Comparison of ENCODE assay signal across 13 cellular contexts in the genomic region with DNA sequence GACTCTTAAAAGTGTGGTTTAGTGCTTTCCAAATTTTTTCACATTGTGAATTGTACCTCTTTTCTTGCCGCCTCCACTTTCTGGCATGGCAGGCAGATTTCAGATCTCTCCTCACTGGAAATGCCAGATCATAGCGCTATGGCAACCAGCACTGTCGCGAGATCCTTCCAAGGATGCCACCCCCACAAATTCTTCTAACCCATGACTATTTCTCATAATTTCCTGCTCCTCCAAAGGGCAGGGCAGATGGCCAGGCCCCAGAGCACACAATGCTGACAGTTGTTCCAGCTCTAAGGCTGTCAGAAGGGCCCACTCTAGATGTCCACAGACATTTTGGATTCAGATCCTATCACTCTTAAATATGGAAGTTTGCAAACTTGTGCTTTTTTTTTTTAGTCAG.
DNase-seq lines count a peak whose midpoint lies in the region; ATAC-seq lines count a peak whose summit lies in the region.
"Had no signal": no experiment of that assay in that cellular context is flagged by ENCODE, and none has a peak within 500 bp of the region (broad histone marks: within the 10 kb centered on the region; RNA-seq: fewer than 3 reads in every experiment).

No MANE protein-coding gene starts in this region.

- H2AK5ac ChIP-seq in mesendoderm (ENCODE audit: low read length): no peak overlapping the region

- H4K5ac ChIP-seq in mesendoderm (ENCODE audit: low read length): no peak overlapping the region

- H3K4me3 ChIP-seq in ACC112 (ENCODE audit: low read depth, low read length) (peak overlapping the region; percentile 60), mesendoderm (ENCODE audit: low read length) (no peak overlapping the region)
- H3K4me3 ChIP-seq: A549 had no signal

- peak overlapping the region; percentile 23 for H3K27ac ChIP-seq in ACC112 (ENCODE audit: low read depth, low read length)
- no peak overlapping the region for H3K27ac ChIP-seq in mesendoderm (ENCODE audit: low read depth, low read length)
- H3K27ac ChIP-seq: A549 had no signal

- ATAC-seq in HG02884 (IDR thresholded peaks at IDR 0.05; ENCODE audit: unreplicated experiment) (no peak), GM21786 (IDR thresholded peaks at IDR 0.05; ENCODE audit: unreplicated experiment) (no peak), GM21390 (IDR thresholded peaks at IDR 0.05; ENCODE audit: unreplicated experiment) (no peak)
- ATAC-seq: A549, left colon had no signal

- no peak overlapping the region for H2BK5ac ChIP-seq in mesendoderm (ENCODE audit: low read length)

- H3K36me3 ChIP-seq in ACC112 (ENCODE audit: insufficient read depth, low read length): no peaks in the 10 kb centered on the region
- H3K36me3 ChIP-seq in mesendoderm (ENCODE audit: control insufficient read depth, insufficient read depth, low read length): no peaks in the 10 kb centered on the region

- no peak overlapping the region for H3K56ac ChIP-seq in mesendoderm (ENCODE audit: low read length)

- no peak overlapping the region for H3K23ac ChIP-seq in mesendoderm (ENCODE audit: low read length)

- peaks cover 22% of the 10 kb centered on the region for H3K4me1 ChIP-seq in ACC112 (ENCODE audit: control insufficient read depth, insufficient read depth, low read length, unreplicated experiment)
- no peaks in the 10 kb centered on the region for H3K4me1 ChIP-seq in mesendoderm (ENCODE audit: control insufficient read depth, low read depth, low read length)
- H3K4me1 ChIP-seq: A549 had no signal

- H2AFZ ChIP-seq in ACC112 (ENCODE audit: low read length, unreplicated experiment): peak overlapping the region; percentile 27

- no peak overlapping the region for H2BK120ac ChIP-seq in mesendoderm (ENCODE audit: low read depth, low read length)

- no peak overlapping the region for H2BK15ac ChIP-seq in mesendoderm (replicated peaks; ENCODE audit: low read depth)

- H3K79me1 ChIP-seq in mesendoderm (ENCODE audit: low read length): no peaks in the 10 kb centered on the region

- no peak overlapping the region for H3K4me2 ChIP-seq in mesendoderm (ENCODE audit: low read length)
- H3K4me2 ChIP-seq: A549 had no signal

- no peaks in the 10 kb centered on the region for H3K79me2 ChIP-seq in ACC112 (ENCODE audit: control insufficient read depth, insufficient read depth, low read length, unreplicated experiment)
- no peaks in the 10 kb centered on the region for H3K79me2 ChIP-seq in mesendoderm (ENCODE audit: control insufficient read depth, insufficient read depth, low read length)

- H3K27me3 ChIP-seq in ACC112 (ENCODE audit: insufficient read depth, low read length): no peaks in the 10 kb centered on the region
- H3K27me3 ChIP-seq in mesendoderm (ENCODE audit: insufficient read depth, low read length, poor library complexity): no peaks in the 10 kb centered on the region

- peak; percentile 28 to 73 for DNase-seq in NCI-H524 (lab: John Stamatoyannopoulos, UW)
- DNase-seq in epidermal melanocyte (ENCODE audit: insufficient read length, low spot score): peak; percentile 21
- peak; percentile 18 for DNase-seq in mesendoderm
- no peak for DNase-seq in iPS-NIHi11 (ENCODE audit: low spot score)
- DNase-seq: activated T-cell treated with anti-CD3 and anti-CD28 coated beads, Interleukin-2, amount 50 U/mL, for 24 hours; left colon; stimulated activated CD4-positive, alpha-beta T cell treated with anti-CD3 and anti-CD28 coated beads, Interleukin-15, amount 100 ng/mL, for 24 hours; stimulated activated naive CD4-positive, alpha-beta T cell treated with Interleukin-2 at 50 U/mL for 16 hours had no signal

- no peak overlapping the region for H3K18ac ChIP-seq in mesendoderm (ENCODE audit: low read length)

- no peak overlapping the region for H3K9ac ChIP-seq in mesendoderm (ENCODE audit: low read length)

- H3K4ac ChIP-seq in mesendoderm (ENCODE audit: low read depth, low read length): no peak overlapping the region

- no CpG with 5 or more reads among the region's 4 CpGs for WGBS in mesendoderm (ENCODE audit: extremely low coverage, insufficient coverage, low lambda C conversion rate)

- no peak overlapping the region for H4K8ac ChIP-seq in mesendoderm (ENCODE audit: low read depth, low read length)
